Comparison of ENCODE assay signal across 14 cellular contexts in genomic region chr6:81814365-81815109, GRCh38.
A peak's percentile ranks its signal among the peaks of the same experiment; 100 is the strongest.
DNase-seq lines count a peak whose midpoint lies in the region; ATAC-seq and TF ChIP-seq lines count a peak whose summit lies in the region.
"Had no signal": no experiment of that assay in that cellular context is flagged by ENCODE, and none has a peak within 500 bp of the region (broad histone marks: within the 10 kb centered on the region; RNA-seq: fewer than 3 reads in every experiment).

No MANE protein-coding gene starts in this region.

- WGBS in mammary epithelial cell (ENCODE audit: low coverage, missing lambda C conversion rate): 68% methylated on average over 2 of the region's 2 CpGs

- dilution Hi-C loops in mammary epithelial cell (cut with HindIII; ENCODE audit: low sequenced_read_pairs): no loop called here

- no TSS peak for BruUV-seq in mammary epithelial cell (replicated peaks; lab: Mats Ljungman, UMichigan)

- TF ChIP-seq CTCF in HL-60 (IDR thresholded peaks at IDR 0.05; ENCODE audit: insufficient read depth, low read length): no peak
- no peak for TF ChIP-seq CTCF in mammary epithelial cell (conservative IDR thresholded peaks at IDR 0.05 in 1 of 2, IDR thresholded peaks at IDR 0.05 in 1 of 2; ENCODE audit: extremely low read depth in 1 of 2, insufficient read depth in 1 of 2, low read depth in 1 of 2, low read length in 2 of 2)

- H3K27ac ChIP-seq in HL-60 (replicated peaks) (peak overlapping the region; percentile 30), mammary epithelial cell (ENCODE audit: insufficient read depth, low read depth, low read length) (no peak overlapping the region)
- H3K27ac ChIP-seq: tibial artery had no signal

- in situ Hi-C loops in mammary epithelial cell (cut with MboI; ENCODE audit: low sequenced_read_pairs in 2 of 2): no loop called here

- H3K4me3 ChIP-seq in HL-60 (replicated peaks; ENCODE audit: insufficient read depth, low read length): no peak overlapping the region
- no peak overlapping the region for H3K4me3 ChIP-seq in mammary epithelial cell (replicated peaks in 1 of 3; ENCODE audit: insufficient read depth in 1 of 3, low read depth in 2 of 3, low read length in 3 of 3)
- H3K4me3 ChIP-seq: tibial artery had no signal

- no peaks in the 10 kb centered on the region for H4K20me1 ChIP-seq in mammary epithelial cell (ENCODE audit: insufficient read depth, low read length)

- H3K9me3 ChIP-seq in mammary epithelial cell (replicated peaks; ENCODE audit: insufficient read depth, low read length): no peaks in the 10 kb centered on the region
- H3K9me3 ChIP-seq: tibial artery had no signal

- peak; percentile 31 for DNase-seq in AG08396 (ENCODE audit: low spot score)
- DNase-seq in HL-60 (ENCODE audit: low read depth in 1 of 2, low spot score in 1 of 2): no peak
- DNase-seq in mammary epithelial cell: peak; percentile 23
- DNase-seq in medulla oblongata (ENCODE audit: extremely low spot score): peak; percentile 36
- no peak for DNase-seq in globus pallidus (ENCODE audit: low spot score)
- DNase-seq in NCI-H2081 (lab: John Stamatoyannopoulos, UW): no peak
- DNase-seq: activated CD4-positive, alpha-beta T cell treated with anti-CD3 and anti-CD28 coated beads, Interleukin-2, amount 50 U/mL, for 48 hours; KBM-7; NCI-H1930; T-helper 9 cell; tibial artery had no signal

- ATAC-seq in GM21423 (IDR thresholded peaks at IDR 0.05; ENCODE audit: unreplicated experiment) (no peak), GM21529 (IDR thresholded peaks at IDR 0.05; ENCODE audit: unreplicated experiment) (no peak)
- ATAC-seq: Right ventricle myocardium inferior had no signal

- no peak overlapping the region for H3K4me2 ChIP-seq in mammary epithelial cell (ENCODE audit: insufficient read depth, low read depth, low read length)

- H3K4me1 ChIP-seq in mammary epithelial cell (ENCODE audit: insufficient read depth, low read length): no peaks in the 10 kb centered on the region

- no peak overlapping the region for H3K9ac ChIP-seq in mammary epithelial cell (ENCODE audit: insufficient read depth, low read length)

- H3K79me2 ChIP-seq in mammary epithelial cell (ENCODE audit: insufficient read depth, low read length): no peaks in the 10 kb centered on the region

- intact Hi-C loops in mammary epithelial cell (cut with micrococcal nuclease): no loop called here

- no peaks in the 10 kb centered on the region for H3K36me3 ChIP-seq in mammary epithelial cell (ENCODE audit: insufficient read depth, low read length)
- H3K36me3 ChIP-seq: tibial artery had no signal

- CTCF ChIA-PET in mammary epithelial cell (lab: Charles Lee; ENCODE audit: low non-redundant PET): no interaction called here

- no peak overlapping the region for H2AFZ ChIP-seq in mammary epithelial cell (ENCODE audit: low read depth, low read length)

- H3K27me3 ChIP-seq in HL-60 (ENCODE audit: insufficient read depth, poor library complexity, severe bottlenecking) (no peaks in the 10 kb centered on the region), mammary epithelial cell (ENCODE audit: insufficient read depth, low read length) (no peaks in the 10 kb centered on the region)
- H3K27me3 ChIP-seq: tibial artery had no signal

Comparison
In these comparisons a context has a peak if more than half of its experiments do, and no peak if none do; other contexts are left out.
1. DNase-seq: peak in AG08396 (single experiment), mammary epithelial cell (single experiment) and medulla oblongata (single experiment); none in HL-60 (0 of 2), globus pallidus (single experiment) and NCI-H2081 (0 of 2).